In genomic region chr2:60551241-60552095, GRCh38 we compare ENCODE assay signal across 8 cellular contexts. TPM values are rescaled to one million over a fixed set of nuclear protein-coding genes. Genes with fewer than 3 reads are reported as not detected.
DNase-seq lines count a peak whose midpoint lies in the region; ATAC-seq, FAIRE-seq and TF ChIP-seq lines count a peak whose summit lies in the region.

No MANE protein-coding gene starts in this region.

- peak overlapping the region; percentile 64 for H3K4ac ChIP-seq in trophoblast cell (ENCODE audit: low read depth, low read length)

- no peaks in the 10 kb centered on the region for H3K9me3 ChIP-seq in CD8-positive, alpha-beta T cell (ENCODE audit: low read length)
- H3K9me3 ChIP-seq in trophoblast cell (ENCODE audit: insufficient read depth, low read depth, low read length), result peaks cover 3% of the 10 kb centered on the region

- peak overlapping the region; percentile 95 for H3K18ac ChIP-seq in trophoblast cell (ENCODE audit: low read length)

- peak overlapping the region; percentile 90 for H3K4me3 Mint-ChIP-seq in CD8-positive, alpha-beta T cell

- peak overlapping the region; percentile 18 for H3K4me3 ChIP-seq in CD8-positive, alpha-beta T cell (ENCODE audit: low read depth, low read length)
- H3K4me3 ChIP-seq in HL-60 (replicated peaks; ENCODE audit: insufficient read depth, low read length) (peak overlapping the region; percentile 74), WI38 (ENCODE audit: low read depth, low read length) (peak overlapping the region; percentile 67), fibroblast of the aortic adventitia (ENCODE audit: low read depth, low read length) (peak overlapping the region; percentile 69), trophoblast cell (ENCODE audit: low read depth, low read length) (peak overlapping the region; percentile 89)

- TF ChIP-seq CTCF in CD8-positive, alpha-beta T cell (IDR thresholded peaks at IDR 0.05), result no peak
- no peak for TF ChIP-seq CTCF in HL-60 (IDR thresholded peaks at IDR 0.05; ENCODE audit: insufficient read depth, low read length)
- TF ChIP-seq CTCF in WI38 (IDR thresholded peaks at IDR 0.05; ENCODE audit: low read depth, low read length), result no peak
- TF ChIP-seq CTCF in fibroblast of the aortic adventitia (IDR thresholded peaks at IDR 0.05; ENCODE audit: insufficient read depth, low read length), result no peak

- H3K27me3 Mint-ChIP-seq in CD8-positive, alpha-beta T cell (ENCODE audit: low read depth), result peaks cover 58% of the 10 kb centered on the region

- H3K9ac ChIP-seq in trophoblast cell (ENCODE audit: low read length), result peak overlapping the region; percentile 76

- peak overlapping the region; percentile 69 for H2BK5ac ChIP-seq in trophoblast cell (ENCODE audit: low read depth, low read length, poor library complexity)

- no peak for ATAC-seq in CD8-positive, alpha-beta T cell

- POLR2A ChIA-PET in CD8-positive, alpha-beta T cell (lab: Charles Lee), result no interaction called here

- H3K4me1 ChIP-seq in CD8-positive, alpha-beta T cell (ENCODE audit: insufficient read depth, low read length), result peaks cover 56% of the 10 kb centered on the region
- H3K4me1 ChIP-seq in trophoblast cell (ENCODE audit: control insufficient read depth in 1 of 2, insufficient read depth in 2 of 2, low read length in 2 of 2), result peaks cover 6% of the 10 kb centered on the region in 2 experiments

- WGBS in trophoblast cell (ENCODE audit: extremely low coverage, insufficient coverage, insufficient read length), result no CpG with 5 or more reads among the region's 63 CpGs

- H2BK12ac ChIP-seq in trophoblast cell (ENCODE audit: low read length), result peak overlapping the region; percentile 63

- no peak overlapping the region for H4K12ac ChIP-seq in trophoblast cell (ENCODE audit: low read depth, low read length)

- H3K14ac ChIP-seq in trophoblast cell (ENCODE audit: low read length), result peak overlapping the region; percentile 86

- CTCF ChIA-PET in CD8-positive, alpha-beta T cell (lab: Charles Lee), result no interaction called here

- no peaks in the 10 kb centered on the region for H3K9me3 Mint-ChIP-seq in CD8-positive, alpha-beta T cell

- intact Hi-C loops in CD8-positive, alpha-beta T cell (cut with DNase I, micrococcal nuclease), result loop anchor here (2.0 to 10.0 kb wide), 4 partner anchors 664 to 1527 kb away; no protein-coding TSS in a partner anchor

- peak overlapping the region; percentile 88 for H3K4me2 ChIP-seq in trophoblast cell (ENCODE audit: low read length)

- peaks cover 18% of the 10 kb centered on the region for H3K79me2 ChIP-seq in trophoblast cell (ENCODE audit: control insufficient read depth, insufficient read depth, low read length, poor library complexity)

- peak in 1 of 7 experiments; percentile 12 for DNase-seq in CD8-positive, alpha-beta T cell
- DNase-seq in HL-60 (ENCODE audit: low read depth in 1 of 2, low spot score in 1 of 2) (peak in 1 of 2 experiments; percentile 45), fibroblast of the aortic adventitia (ENCODE audit: low read depth) (no peak), trophoblast cell (peak in 1 of 2 donors; percentile 32), GM19239 (ENCODE audit: insufficient read length, low spot score) (no peak), DMS114 treated with DMSO at 0.1 percent for 48 hours (lab: John Stamatoyannopoulos, UW; ENCODE audit: unreplicated experiment) (no peak)
- DNase-seq in activated CD8-positive, alpha-beta memory T cell treated with anti-CD3 and anti-CD28 coated beads, Interleukin-2, amount 50 U/mL, for 4 hours, result no peak

- no peak overlapping the region for H3K27ac ChIP-seq in CD8-positive, alpha-beta T cell (ENCODE audit: low read depth, low read length)
- H3K27ac ChIP-seq in HL-60 (replicated peaks), result peak overlapping the region; percentile 96
- H3K27ac ChIP-seq in trophoblast cell (ENCODE audit: low read depth, low read length), result peak overlapping the region; percentile 83

- H3K36me3 Mint-ChIP-seq in CD8-positive, alpha-beta T cell, result peaks cover 3% of the 10 kb centered on the region

- no peak overlapping the region for H3K27ac Mint-ChIP-seq in CD8-positive, alpha-beta T cell

- H2AFZ ChIP-seq in trophoblast cell (ENCODE audit: insufficient read depth, low read length, poor library complexity), result peak overlapping the region; percentile 82

- H3K36me3 ChIP-seq in CD8-positive, alpha-beta T cell (ENCODE audit: insufficient read depth, low read length), result no peaks in the 10 kb centered on the region
- no peaks in the 10 kb centered on the region for H3K36me3 ChIP-seq in trophoblast cell (ENCODE audit: control insufficient read depth in 1 of 2, insufficient read depth in 2 of 2, low read length in 2 of 2)

- peak overlapping the region; percentile 77 for H2AK5ac ChIP-seq in trophoblast cell (ENCODE audit: low read length)

- FAIRE-seq in GM19239 (lab: Jason Lieb, UNC), result no peak

- peaks cover 44% of the 10 kb centered on the region for H3K4me1 Mint-ChIP-seq in CD8-positive, alpha-beta T cell (ENCODE audit: low read depth)

- H3K79me1 ChIP-seq in trophoblast cell (ENCODE audit: low read length), result peaks cover 33% of the 10 kb centered on the region

- peaks cover 33% of the 10 kb centered on the region for H3K27me3 ChIP-seq in CD8-positive, alpha-beta T cell (ENCODE audit: insufficient read depth, low read length)
- no peaks in the 10 kb centered on the region for H3K27me3 ChIP-seq in HL-60 (ENCODE audit: insufficient read depth, poor library complexity, severe bottlenecking)
- H3K27me3 ChIP-seq in trophoblast cell (ENCODE audit: insufficient read depth, low read length), result no peaks in the 10 kb centered on the region

- peak overlapping the region; percentile 34 for H4K8ac ChIP-seq in trophoblast cell (ENCODE audit: low read depth, low read length)

- no peak overlapping the region for H3K23ac ChIP-seq in trophoblast cell (ENCODE audit: low read length)

- peak overlapping the region; percentile 83 for H2BK120ac ChIP-seq in trophoblast cell (ENCODE audit: insufficient read depth, low read length, poor library complexity)

- peak overlapping the region; percentile 90 for H4K91ac ChIP-seq in trophoblast cell (ENCODE audit: low read depth, low read length)

RNA-seq across cellular contexts. Expression of gene BCL11A, which starts 2.0 kb away (rescaled TPM):
- total RNA-seq in CD8-positive, alpha-beta T cell, result 1 to 10 TPM; 2.0 to 2.6 TPM
- total RNA-seq in fibroblast of the aortic adventitia (ENCODE audit: low replicate concordance), result 0.09 TPM in 1 of 2 replicates, not detected in the other
- polyA plus RNA-seq in trophoblast cell (2013), result 15.6 and 17.9 TPM in 2 replicates

Comparison
In these comparisons a context has a peak if more than half of its experiments do, and no peak if none do; other contexts are left out.
1. H3K4me3 ChIP-seq: peak in every context shown above with its lines; median percentile 89 in trophoblast cell; 74 in HL-60; 69 in fibroblast of the aortic adventitia; 67 in WI38; 18 in CD8-positive, alpha-beta T cell.